In the genomic region with DNA sequence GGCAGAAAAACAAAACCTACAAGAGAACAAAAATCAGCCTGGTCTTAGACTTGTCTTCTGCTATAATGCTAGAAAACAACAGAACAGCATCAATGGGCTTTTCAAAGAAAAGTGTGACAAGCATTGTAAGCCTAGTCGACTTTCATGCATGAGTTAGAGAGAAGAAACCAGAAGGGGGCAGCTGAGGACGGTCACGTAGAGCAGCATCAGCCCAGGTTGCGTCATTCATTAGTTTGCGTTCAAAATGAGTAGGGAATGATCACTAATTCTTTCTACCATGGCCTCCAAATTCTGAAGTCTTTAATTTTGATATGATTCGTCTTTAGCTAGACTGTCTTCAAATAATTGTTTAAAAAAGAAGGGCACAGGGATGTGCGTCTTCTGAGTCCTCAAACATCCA, we compare ENCODE assay signal across 1 cellular context.
A peak's percentile ranks its signal among the peaks of the same experiment; 100 is the strongest.
TF ChIP-seq lines count a peak whose summit lies in the region.

No MANE protein-coding gene starts in this region.

TF ChIP-seq in HEK293, 187 proteins besides CTCF, POLR2A, EP300 and RAD21 (continued from another document):
- TF ChIP-seq MZF1 (tag by site-specific recombination; IDR thresholded peaks at IDR 0.05; ENCODE audit: borderline replicate concordance) (0 out of 2 replicates have a peak, but pooled peaks have one; percentile 35), ZBTB21 (tag by site-specific recombination; IDR thresholded peaks at IDR 0.05) (0 out of 2 replicates have a peak, but pooled peaks have one; percentile 27), ZNF621 (tag by site-specific recombination; IDR thresholded peaks at IDR 0.05) (no peak), ZNF239 (tag by site-specific recombination; IDR thresholded peaks at IDR 0.05) (no peak), ZNF184 (tag by site-specific recombination; IDR thresholded peaks at IDR 0.05) (no peak), ZNF629 (tag by site-specific recombination; IDR thresholded peaks at IDR 0.05) (peak; percentile 46; the same call in 1 of the 2 replicates), ZNF623 (tag by site-specific recombination; IDR thresholded peaks at IDR 0.05) (no peak), SCRT1 (tag by site-specific recombination; IDR thresholded peaks at IDR 0.05; ENCODE audit: borderline replicate concordance) (no peak), ZNF660 (tag by site-specific recombination; IDR thresholded peaks at IDR 0.05) (peak; percentile 54; the same call in 1 of the 2 replicates), PRDM1 (tag by site-specific recombination; IDR thresholded peaks at IDR 0.05) (peak; percentile 56), ZSCAN30 (tag by site-specific recombination; IDR thresholded peaks at IDR 0.05) (no peak), ZNF335 (tag by site-specific recombination; conservative IDR thresholded peaks at IDR 0.05) (0 out of 2 replicates have a peak, but pooled peaks have one; percentile 5), SP7 (tag by site-specific recombination; IDR thresholded peaks at IDR 0.05) (0 out of 2 replicates have a peak, but pooled peaks have one; percentile 22), ZNF654 (tag by site-specific recombination; IDR thresholded peaks at IDR 0.05; ENCODE audit: low read depth) (peak; percentile 65), ZNF394 (tag by site-specific recombination; IDR thresholded peaks at IDR 0.05; ENCODE audit: borderline replicate concordance) (peak; percentile 58; the same call in 1 of the 2 replicates), ZNF266 (tag by site-specific recombination; IDR thresholded peaks at IDR 0.05; ENCODE audit: low read depth) (no peak), EGR2 (tag by site-specific recombination; IDR thresholded peaks at IDR 0.05; ENCODE audit: low read depth) (no peak), ZNF558 (tag by site-specific recombination; IDR thresholded peaks at IDR 0.05) (no peak), ZFP69B (tag by site-specific recombination; IDR thresholded peaks at IDR 0.05) (no peak), ZNF341 (tag by site-specific recombination; IDR thresholded peaks at IDR 0.05; ENCODE audit: low read depth) (no peak), GLI4 (tag by site-specific recombination; IDR thresholded peaks at IDR 0.05) (no peak), ZNF561 (tag by site-specific recombination; IDR thresholded peaks at IDR 0.05; ENCODE audit: borderline replicate concordance) (no peak), ZNF423 (tag by site-specific recombination; IDR thresholded peaks at IDR 0.05) (no peak), ZNF544 (tag by site-specific recombination; IDR thresholded peaks at IDR 0.05) (no peak), FEZF1 (tag by site-specific recombination; IDR thresholded peaks at IDR 0.05) (no peak)
- TF ChIP-seq, protein P1, sequence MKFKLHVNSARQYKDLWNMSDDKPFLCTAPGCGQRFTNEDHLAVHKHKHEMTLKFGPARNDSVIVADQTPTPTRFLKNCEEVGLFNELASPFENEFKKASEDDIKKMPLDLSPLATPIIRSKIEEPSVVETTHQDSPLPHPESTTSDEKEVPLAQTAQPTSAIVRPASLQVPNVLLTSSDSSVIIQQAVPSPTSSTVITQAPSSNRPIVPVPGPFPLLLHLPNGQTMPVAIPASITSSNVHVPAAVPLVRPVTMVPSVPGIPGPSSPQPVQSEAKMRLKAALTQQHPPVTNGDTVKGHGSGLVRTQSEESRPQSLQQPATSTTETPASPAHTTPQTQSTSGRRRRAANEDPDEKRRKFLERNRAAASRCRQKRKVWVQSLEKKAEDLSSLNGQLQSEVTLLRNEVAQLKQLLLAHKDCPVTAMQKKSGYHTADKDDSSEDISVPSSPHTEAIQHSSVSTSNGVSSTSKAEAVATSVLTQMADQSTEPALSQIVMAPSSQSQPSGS (tag by site-specific recombination; IDR thresholded peaks at IDR 0.05; ENCODE audit: low read depth), result peak; percentile 83
- TF ChIP-seq, protein P2, sequence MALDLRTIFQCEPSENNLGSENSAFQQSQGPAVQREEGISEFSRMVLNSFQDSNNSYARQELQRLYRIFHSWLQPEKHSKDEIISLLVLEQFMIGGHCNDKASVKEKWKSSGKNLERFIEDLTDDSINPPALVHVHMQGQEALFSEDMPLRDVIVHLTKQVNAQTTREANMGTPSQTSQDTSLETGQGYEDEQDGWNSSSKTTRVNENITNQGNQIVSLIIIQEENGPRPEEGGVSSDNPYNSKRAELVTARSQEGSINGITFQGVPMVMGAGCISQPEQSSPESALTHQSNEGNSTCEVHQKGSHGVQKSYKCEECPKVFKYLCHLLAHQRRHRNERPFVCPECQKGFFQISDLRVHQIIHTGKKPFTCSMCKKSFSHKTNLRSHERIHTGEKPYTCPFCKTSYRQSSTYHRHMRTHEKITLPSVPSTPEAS (tag by site-specific recombination; IDR thresholded peaks at IDR 0.05), result no peak
- TF ChIP-seq, protein P3, sequence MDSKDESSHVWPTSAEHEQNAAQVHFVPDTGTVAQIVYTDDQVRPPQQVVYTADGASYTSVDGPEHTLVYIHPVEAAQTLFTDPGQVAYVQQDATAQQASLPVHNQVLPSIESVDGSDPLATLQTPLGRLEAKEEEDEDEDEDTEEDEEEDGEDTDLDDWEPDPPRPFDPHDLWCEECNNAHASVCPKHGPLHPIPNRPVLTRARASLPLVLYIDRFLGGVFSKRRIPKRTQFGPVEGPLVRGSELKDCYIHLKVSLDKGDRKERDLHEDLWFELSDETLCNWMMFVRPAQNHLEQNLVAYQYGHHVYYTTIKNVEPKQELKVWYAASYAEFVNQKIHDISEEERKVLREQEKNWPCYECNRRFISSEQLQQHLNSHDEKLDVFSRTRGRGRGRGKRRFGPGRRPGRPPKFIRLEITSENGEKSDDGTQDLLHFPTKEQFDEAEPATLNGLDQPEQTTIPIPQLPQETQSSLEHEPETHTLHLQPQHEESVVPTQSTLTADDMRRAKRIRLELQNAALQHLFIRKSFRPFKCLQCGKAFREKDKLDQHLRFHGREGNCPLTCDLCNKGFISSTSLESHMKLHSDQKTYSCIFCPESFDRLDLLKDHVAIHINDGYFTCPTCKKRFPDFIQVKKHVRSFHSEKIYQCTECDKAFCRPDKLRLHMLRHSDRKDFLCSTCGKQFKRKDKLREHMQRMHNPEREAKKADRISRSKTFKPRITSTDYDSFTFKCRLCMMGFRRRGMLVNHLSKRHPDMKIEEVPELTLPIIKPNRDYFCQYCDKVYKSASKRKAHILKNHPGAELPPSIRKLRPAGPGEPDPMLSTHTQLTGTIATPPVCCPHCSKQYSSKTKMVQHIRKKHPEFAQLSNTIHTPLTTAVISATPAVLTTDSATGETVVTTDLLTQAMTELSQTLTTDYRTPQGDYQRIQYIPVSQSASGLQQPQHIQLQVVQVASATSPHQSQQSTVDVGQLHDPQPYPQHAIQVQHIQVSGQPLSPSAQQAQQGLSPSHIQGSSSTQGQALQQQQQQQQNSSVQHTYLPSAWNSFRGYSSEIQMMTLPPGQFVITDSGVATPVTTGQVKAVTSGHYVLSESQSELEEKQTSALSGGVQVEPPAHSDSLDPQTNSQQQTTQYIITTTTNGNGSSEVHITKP (tag by site-specific recombination; IDR thresholded peaks at IDR 0.05), result no peak
- TF ChIP-seq, protein P4, sequence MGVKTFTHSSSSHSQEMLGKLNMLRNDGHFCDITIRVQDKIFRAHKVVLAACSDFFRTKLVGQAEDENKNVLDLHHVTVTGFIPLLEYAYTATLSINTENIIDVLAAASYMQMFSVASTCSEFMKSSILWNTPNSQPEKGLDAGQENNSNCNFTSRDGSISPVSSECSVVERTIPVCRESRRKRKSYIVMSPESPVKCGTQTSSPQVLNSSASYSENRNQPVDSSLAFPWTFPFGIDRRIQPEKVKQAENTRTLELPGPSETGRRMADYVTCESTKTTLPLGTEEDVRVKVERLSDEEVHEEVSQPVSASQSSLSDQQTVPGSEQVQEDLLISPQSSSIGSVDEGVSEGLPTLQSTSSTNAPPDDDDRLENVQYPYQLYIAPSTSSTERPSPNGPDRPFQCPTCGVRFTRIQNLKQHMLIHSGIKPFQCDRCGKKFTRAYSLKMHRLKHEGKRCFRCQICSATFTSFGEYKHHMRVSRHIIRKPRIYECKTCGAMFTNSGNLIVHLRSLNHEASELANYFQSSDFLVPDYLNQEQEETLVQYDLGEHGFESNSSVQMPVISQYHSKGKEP (tag by site-specific recombination; IDR thresholded peaks at IDR 0.05), result peak; percentile 86
- TF ChIP-seq, protein P5, sequence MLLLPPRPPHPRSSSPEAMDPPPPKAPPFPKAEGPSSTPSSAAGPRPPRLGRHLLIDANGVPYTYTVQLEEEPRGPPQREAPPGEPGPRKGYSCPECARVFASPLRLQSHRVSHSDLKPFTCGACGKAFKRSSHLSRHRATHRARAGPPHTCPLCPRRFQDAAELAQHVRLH (tag by site-specific recombination; IDR thresholded peaks at IDR 0.05), result no peak
- TF ChIP-seq, protein P6, sequence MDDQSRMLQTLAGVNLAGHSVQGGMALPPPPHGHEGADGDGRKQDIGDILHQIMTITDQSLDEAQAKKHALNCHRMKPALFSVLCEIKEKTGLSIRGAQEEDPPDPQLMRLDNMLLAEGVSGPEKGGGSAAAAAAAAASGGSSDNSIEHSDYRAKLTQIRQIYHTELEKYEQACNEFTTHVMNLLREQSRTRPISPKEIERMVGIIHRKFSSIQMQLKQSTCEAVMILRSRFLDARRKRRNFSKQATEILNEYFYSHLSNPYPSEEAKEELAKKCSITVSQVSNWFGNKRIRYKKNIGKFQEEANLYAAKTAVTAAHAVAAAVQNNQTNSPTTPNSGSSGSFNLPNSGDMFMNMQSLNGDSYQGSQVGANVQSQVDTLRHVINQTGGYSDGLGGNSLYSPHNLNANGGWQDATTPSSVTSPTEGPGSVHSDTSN (CRISPR knock-in tag; IDR thresholded peaks at IDR 0.05), result no peak
